Comparison of ENCODE assay signal across 10 cellular contexts in the genomic region with DNA sequence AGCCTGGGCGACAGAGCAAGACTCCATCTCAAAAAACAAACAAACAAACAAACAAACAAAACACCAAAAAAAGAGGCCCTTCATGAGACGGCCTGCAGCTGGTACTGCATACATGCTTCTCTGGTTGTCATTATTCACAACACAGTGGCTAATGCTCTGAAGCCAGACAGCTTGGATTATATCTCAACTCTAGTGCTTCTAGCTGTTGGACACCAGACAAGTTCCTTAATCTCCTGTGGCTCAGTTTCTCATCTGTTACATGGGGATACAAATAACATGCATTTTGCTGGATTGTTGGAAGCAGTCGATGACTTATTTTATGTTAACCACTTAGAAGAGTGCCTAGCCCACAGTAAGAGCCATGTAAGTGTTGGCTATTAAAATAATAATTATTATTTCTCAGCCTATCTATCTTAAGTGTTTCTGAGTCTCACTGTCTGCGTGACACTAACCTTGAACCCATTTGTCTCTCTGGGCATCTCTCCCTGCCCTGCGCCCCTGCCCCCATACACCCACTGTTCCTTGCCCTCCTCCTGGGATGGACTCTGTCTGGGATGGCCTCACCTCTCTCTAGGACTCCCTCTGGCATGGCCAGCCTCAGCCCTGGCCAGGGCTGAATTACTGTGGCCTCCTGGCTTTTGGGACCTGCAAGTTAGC. TPM values are rescaled to one million over a fixed set of nuclear protein-coding genes. Genes with fewer than 3 reads are reported as not detected.
DNase-seq lines count a peak whose midpoint lies in the region; ATAC-seq and TF ChIP-seq lines count a peak whose summit lies in the region.
"Had no signal": no experiment of that assay in that cellular context is flagged by ENCODE, and none has a peak within 500 bp of the region (broad histone marks: within the 10 kb centered on the region; RNA-seq: fewer than 3 reads in every experiment).

No MANE protein-coding gene starts in this region.

- no peak for DNase-seq in activated CD8-positive, alpha-beta memory T cell treated with anti-CD3 and anti-CD28 coated beads, Interleukin-2, amount 10 ng/mL, durations not matched to agents 7 days and 5 days
- DNase-seq in activated CD8-positive, alpha-beta memory T cell treated with anti-CD3 and anti-CD28 coated beads for 24 hours: no peak
- DNase-seq in activated naive CD4-positive, alpha-beta T cell treated with anti-CD3 and anti-CD28 coated beads, Interleukin-2, amount 50 U/mL, for 72 hours (ENCODE audit: low spot score in 2 of 2): no peak
- DNase-seq in tibial artery (no peak), kidney glomerular epithelial cell (lab: John Stamatoyannopoulos, UW) (no peak), GM19240 (ENCODE audit: insufficient read length, low spot score) (no peak)
- DNase-seq: DND-41 had no signal

- TF ChIP-seq CTCF in liver (IDR thresholded peaks at IDR 0.05; ENCODE audit: low read depth, low read length, missing input control) (no peak), tibial artery (IDR thresholded peaks at IDR 0.05) (no peak)

- H3K4me3 Mint-ChIP-seq in activated CD8-positive, alpha-beta memory T cell treated with anti-CD3 and anti-CD28 coated beads, Interleukin-2, amount 10 ng/mL, durations not matched to agents 7 days and 5 days: peak overlapping the region; percentile 92

- H3K27ac ChIP-seq in liver (ENCODE audit: low read depth in 1 of 2, low read length in 2 of 2) (peak overlapping the region; percentile 98 to 99), tibial artery (peak overlapping the region; percentile 98 to 99)

- no peaks in the 10 kb centered on the region for H3K27me3 Mint-ChIP-seq in activated CD8-positive, alpha-beta memory T cell treated with anti-CD3 and anti-CD28 coated beads, Interleukin-2, amount 10 ng/mL, durations not matched to agents 7 days and 5 days

- H3K4me1 ChIP-seq in liver (ENCODE audit: control insufficient read depth in 4 of 4, insufficient read depth in 4 of 4, low read length in 3 of 4) (peaks cover 8 to 43% (median 25%) of the 10 kb centered on the region in 4 donors), tibial artery (peaks cover 5 to 70% (median 63%) of the 10 kb centered on the region in 4 donors)

- no peaks in the 10 kb centered on the region for H3K9me3 ChIP-seq in liver (ENCODE audit: control insufficient read depth in 4 of 4, low read length in 3 of 4)
- no peaks in the 10 kb centered on the region for H3K9me3 ChIP-seq in tibial artery

- CTCF ChIA-PET in activated CD8-positive, alpha-beta memory T cell treated with anti-CD3 and anti-CD28 coated beads, Interleukin-2, amount 10 ng/mL, durations not matched to agents 7 days and 5 days (lab: Charles Lee): interaction anchor here (1.1 to 4.7 kb wide), 6 partner anchors 9 to 65 kb away, joined by 3 to 62 read pairs (median 4); a partner anchor contains a TSS

- peak overlapping the region; percentile 16 to 75 for H3K9ac ChIP-seq in liver (ENCODE audit: low read depth in 1 of 2, low read length in 2 of 2)

- ATAC-seq in activated CD8-positive, alpha-beta memory T cell treated with anti-CD3 and anti-CD28 coated beads, Interleukin-2, amount 10 ng/mL, durations not matched to agents 7 days and 5 days: no peak
- ATAC-seq in activated naive CD4-positive, alpha-beta T cell treated with anti-CD3 and anti-CD28 coated beads, Interleukin-2, amount 50 U/mL, for 72 hours: no peak
- no peak for ATAC-seq in GM19455 (IDR thresholded peaks at IDR 0.05; ENCODE audit: unreplicated experiment)

- H3K36me3 ChIP-seq in liver (ENCODE audit: control insufficient read depth in 4 of 4, insufficient read depth in 3 of 4, low read depth in 1 of 4, low read length in 3 of 4) (no peaks in the 10 kb centered on the region), tibial artery (peaks cover 0 to 13% (median 9%) of the 10 kb centered on the region in 3 donors)

- H3K9me3 Mint-ChIP-seq in activated CD8-positive, alpha-beta memory T cell treated with anti-CD3 and anti-CD28 coated beads, Interleukin-2, amount 10 ng/mL, durations not matched to agents 7 days and 5 days (ENCODE audit: low read depth): no peaks in the 10 kb centered on the region
- H3K9me3 Mint-ChIP-seq in activated naive CD4-positive, alpha-beta T cell treated with anti-CD3 and anti-CD28 coated beads, Interleukin-2, amount 50 U/mL, for 72 hours: no peaks in the 10 kb centered on the region

- peak overlapping the region; percentile 96 for H3K27ac Mint-ChIP-seq in activated CD8-positive, alpha-beta memory T cell treated with anti-CD3 and anti-CD28 coated beads, Interleukin-2, amount 10 ng/mL, durations not matched to agents 7 days and 5 days
- peak overlapping the region; percentile 11 to 91 for H3K27ac Mint-ChIP-seq in activated naive CD4-positive, alpha-beta T cell treated with anti-CD3 and anti-CD28 coated beads, Interleukin-2, amount 50 U/mL, for 72 hours

- H3K4me3 ChIP-seq in liver (ENCODE audit: low read depth in 1 of 3, low read length in 3 of 3): peak overlapping the region in 1 of 3 donors; percentile 58
- peak overlapping the region; percentile 86 to 96 for H3K4me3 ChIP-seq in tibial artery

- H3K36me3 Mint-ChIP-seq in activated CD8-positive, alpha-beta memory T cell treated with anti-CD3 and anti-CD28 coated beads, Interleukin-2, amount 10 ng/mL, durations not matched to agents 7 days and 5 days: peaks cover 6% of the 10 kb centered on the region
- H3K36me3 Mint-ChIP-seq in activated naive CD4-positive, alpha-beta T cell treated with anti-CD3 and anti-CD28 coated beads, Interleukin-2, amount 50 U/mL, for 72 hours: peaks cover 9 to 18% of the 10 kb centered on the region in 2 donors

- intact Hi-C loops in tibial artery (cut with DNase I; ENCODE audit: low total_unique reads): no loop called here

- no peaks in the 10 kb centered on the region for H3K27me3 ChIP-seq in liver (ENCODE audit: control insufficient read depth in 4 of 4, insufficient read depth in 4 of 4, low read length in 3 of 4)
- no peaks in the 10 kb centered on the region for H3K27me3 ChIP-seq in tibial artery

- no peak for TF ChIP-seq RAD21 in liver (IDR thresholded peaks at IDR 0.05)

- WGBS in liver: 56% methylated on average over 5 of the region's 5 CpGs

- H3K4me1 Mint-ChIP-seq in activated CD8-positive, alpha-beta memory T cell treated with anti-CD3 and anti-CD28 coated beads, Interleukin-2, amount 10 ng/mL, durations not matched to agents 7 days and 5 days: peaks cover 27% of the 10 kb centered on the region

TF ChIP-seq in liver, 16 proteins besides CTCF, POLR2A, EP300 and RAD21:
- no peak for TF ChIP-seq JUND (IDR thresholded peaks at IDR 0.05)
- no peak for TF ChIP-seq YY1 (IDR thresholded peaks at IDR 0.05)
- TF ChIP-seq EGR1 (IDR thresholded peaks at IDR 0.05; ENCODE audit: low read depth in 2 of 2): no peak
- no peak for TF ChIP-seq TAF1 (conservative IDR thresholded peaks at IDR 0.05)
- no peak for TF ChIP-seq HNF4A (conservative IDR thresholded peaks at IDR 0.05)
- no peak for TF ChIP-seq GABPA (IDR thresholded peaks at IDR 0.05 in 1 of 2, conservative IDR thresholded peaks at IDR 0.05 in 1 of 2)
- TF ChIP-seq FOXA2 (IDR thresholded peaks at IDR 0.05): no peak

RNA-seq across cellular contexts. Expression of a gene that starts 3.1 kb away (rescaled TPM):
- 100 to 1,000 TPM; 142 to 191 TPM for total RNA-seq in activated CD8-positive, alpha-beta memory T cell treated with anti-CD3 and anti-CD28 coated beads, Interleukin-2, amount 10 ng/mL, durations not matched to agents 7 days and 5 days
- 100 to 1,000 TPM; 400 to 402 TPM for total RNA-seq in activated naive CD4-positive, alpha-beta T cell treated with anti-CD3 and anti-CD28 coated beads, Interleukin-2, amount 50 U/mL, for 72 hours
- 10 to 100 TPM; 68.6 to 79.2 TPM for total RNA-seq in liver
- 10 to 100 TPM; 32.7 to 44.6 TPM for polyA plus RNA-seq in liver

RNA-seq across cellular contexts. Expression of a gene that starts 12.8 kb away (rescaled TPM):
- 10 to 100 TPM; 16.6 to 18.2 TPM for total RNA-seq in activated CD8-positive, alpha-beta memory T cell treated with anti-CD3 and anti-CD28 coated beads, Interleukin-2, amount 10 ng/mL, durations not matched to agents 7 days and 5 days
- 10 to 100 TPM; 37.9 to 41.5 TPM for total RNA-seq in activated naive CD4-positive, alpha-beta T cell treated with anti-CD3 and anti-CD28 coated beads, Interleukin-2, amount 50 U/mL, for 72 hours
- 10 to 100 TPM; 11.3 to 36.4 TPM for total RNA-seq in liver
- 10 to 100 TPM; 12.9 to 17.0 TPM for polyA plus RNA-seq in liver

RNA-seq across cellular contexts. Expression of a gene that starts 13.4 kb away (rescaled TPM):
- total RNA-seq in activated CD8-positive, alpha-beta memory T cell treated with anti-CD3 and anti-CD28 coated beads, Interleukin-2, amount 10 ng/mL, durations not matched to agents 7 days and 5 days: 100 to 1,000 TPM; 168 to 218 TPM
- 100 to 1,000 TPM; 317 to 357 TPM for total RNA-seq in activated naive CD4-positive, alpha-beta T cell treated with anti-CD3 and anti-CD28 coated beads, Interleukin-2, amount 50 U/mL, for 72 hours
- 1,000 to 10,000 TPM in 1 of 2 donors, 100 to 1,000 TPM in 1; 222 to 1,737 TPM for total RNA-seq in liver
- 100 to 1,000 TPM; 265 to 301 TPM for polyA plus RNA-seq in liver

RNA-seq across cellular contexts. Expression of a gene that starts 13.7 kb away (rescaled TPM):
- total RNA-seq in activated CD8-positive, alpha-beta memory T cell treated with anti-CD3 and anti-CD28 coated beads, Interleukin-2, amount 10 ng/mL, durations not matched to agents 7 days and 5 days: 10 to 100 TPM; 27.9 to 29.8 TPM
- total RNA-seq in activated naive CD4-positive, alpha-beta T cell treated with anti-CD3 and anti-CD28 coated beads, Interleukin-2, amount 50 U/mL, for 72 hours: 10 to 100 TPM; 39.4 to 42.7 TPM
- under 1 TPM in 1 of 2 donors, not detected in 1; 0.33 TPM for total RNA-seq in liver
- polyA plus RNA-seq in liver: under 1 TPM; 0.22 to 0.35 TPM
- total RNA-seq: HT1080 had no signal

RNA-seq across cellular contexts. Expression of a gene that starts 18.2 kb away (rescaled TPM):
- 10 to 100 TPM; 53.4 to 58.8 TPM for total RNA-seq in activated CD8-positive, alpha-beta memory T cell treated with anti-CD3 and anti-CD28 coated beads, Interleukin-2, amount 10 ng/mL, durations not matched to agents 7 days and 5 days
- 10 to 100 TPM; 37.0 to 41.4 TPM for total RNA-seq in activated naive CD4-positive, alpha-beta T cell treated with anti-CD3 and anti-CD28 coated beads, Interleukin-2, amount 50 U/mL, for 72 hours
- 10 to 100 TPM in 1 of 2 donors, 1 to 10 TPM in 1; 1.8 to 17.5 TPM for total RNA-seq in liver
- polyA plus RNA-seq in liver: 1 to 10 TPM; 2.3 to 4.6 TPM
